1 cellular context compared by ENCODE assay signal in genomic region chr2:237966565-237967462, GRCh38.
TF ChIP-seq lines count a peak whose summit lies in the region.

TSS of gene UBE2F (plus strand) at chr2:237967014. CDS start at chr2:237973108, 6,094 bp downstream.

TF ChIP-seq in H1, 55 proteins besides CTCF, POLR2A, EP300 and RAD21 (continued from another document):
- TF ChIP-seq NANOG (IDR thresholded peaks at IDR 0.05; ENCODE audit: insufficient read depth, low read depth, low read length, poor library complexity, severe bottlenecking) = no peak
- no peak for TF ChIP-seq BCL11A (IDR thresholded peaks at IDR 0.05; ENCODE audit: low read depth in 2 of 2, low read length in 2 of 2)
- no peak for TF ChIP-seq ATF3 (IDR thresholded peaks at IDR 0.05; ENCODE audit: insufficient read depth, low read depth, low read length)
- TF ChIP-seq TBP (IDR thresholded peaks at IDR 0.05; ENCODE audit: low read depth, low read length) = peak; percentile 49
- peak; percentile 25; the same call in 1 of the 2 replicates for TF ChIP-seq E2F6 (IDR thresholded peaks at IDR 0.05)
- peak; percentile 24 for TF ChIP-seq TAF7 (optimal IDR thresholded peaks at IDR 0.05; ENCODE audit: borderline replicate concordance, low read depth, low read length)
- peak; percentile 32; the same call in 1 of the 2 replicates for TF ChIP-seq SP2 (IDR thresholded peaks at IDR 0.05; ENCODE audit: low read length)
- TF ChIP-seq SRF (IDR thresholded peaks at IDR 0.05; ENCODE audit: low read depth, low read length) = no peak
- TF ChIP-seq CBX5 (IDR thresholded peaks at IDR 0.05; ENCODE audit: low read depth, low read length) = no peak
- no peak for TF ChIP-seq RXRA (IDR thresholded peaks at IDR 0.05; ENCODE audit: insufficient read depth, low read depth, low read length)
- no peak for TF ChIP-seq KDM5A (IDR thresholded peaks at IDR 0.05; ENCODE audit: low read length)
- TF ChIP-seq GABPA (IDR thresholded peaks at IDR 0.05; ENCODE audit: borderline replicate concordance, insufficient read depth, low read length) = peak; percentile 38; the same call in 1 of the 2 replicates
- TF ChIP-seq SP4 (IDR thresholded peaks at IDR 0.05; ENCODE audit: low read length) = no peak; the same call in 1 of the 2 replicates
- no peak for TF ChIP-seq RFX5 (IDR thresholded peaks at IDR 0.05; ENCODE audit: borderline replicate concordance, low read depth, low read length)
- TF ChIP-seq SIX5 (IDR thresholded peaks at IDR 0.05; ENCODE audit: low read depth, low read length) = no peak
- TF ChIP-seq NRF1 (IDR thresholded peaks at IDR 0.05; ENCODE audit: low read depth, low read length) = no peak
- no peak for TF ChIP-seq CHD1 (IDR thresholded peaks at IDR 0.05; ENCODE audit: low read depth, low read length)
- TF ChIP-seq TAF1 (IDR thresholded peaks at IDR 0.05; ENCODE audit: low read depth, low read length) = peak; percentile 49; the same call in 1 of the 2 replicates
- TF ChIP-seq JUN (IDR thresholded peaks at IDR 0.05; ENCODE audit: low read depth, low read length) = no peak
- TF ChIP-seq POU5F1 (IDR thresholded peaks at IDR 0.05; ENCODE audit: low read depth, low read length) = no peak
- no peak for TF ChIP-seq CHD7 (IDR thresholded peaks at IDR 0.05; ENCODE audit: insufficient replicate concordance, low read length)
- no peak for TF ChIP-seq EZH2 (IDR thresholded peaks at IDR 0.05; ENCODE audit: low read depth, low read length, severe bottlenecking)
- no peak for TF ChIP-seq BRCA1 (IDR thresholded peaks at IDR 0.05; ENCODE audit: low read depth, low read length)
- TF ChIP-seq ZNF274 (IDR thresholded peaks at IDR 0.05; ENCODE audit: borderline replicate concordance, extremely low read depth, low read length) = no peak
- peak; percentile 64 for TF ChIP-seq PHF8 (conservative IDR thresholded peaks at IDR 0.05; ENCODE audit: low read depth, low read length)
- no peak; the same call in 1 of the 2 replicates for TF ChIP-seq YY1 (IDR thresholded peaks at IDR 0.05; ENCODE audit: low read depth, low read length)
- no peak for TF ChIP-seq CTBP2 (IDR thresholded peaks at IDR 0.05; ENCODE audit: borderline replicate concordance, insufficient read depth, insufficient read length, low read length)
- no peak for TF ChIP-seq CBX8 (IDR thresholded peaks at IDR 0.05; ENCODE audit: borderline replicate concordance, low read depth, low read length)
- peak; percentile 99 for TF ChIP-seq CEBPB (IDR thresholded peaks at IDR 0.05; ENCODE audit: low read depth, low read length)
- TF ChIP-seq CHD2 (IDR thresholded peaks at IDR 0.05; ENCODE audit: low read length) = peak; percentile 62
- 0 out of 2 replicates have a peak, but pooled peaks have one; percentile 7 for TF ChIP-seq POLR2AphosphoS5 (IDR thresholded peaks at IDR 0.05; ENCODE audit: low read depth, low read length)
- TF ChIP-seq TEAD4 (IDR thresholded peaks at IDR 0.05; ENCODE audit: low read depth, low read length) = no peak
- no peak for TF ChIP-seq JUND (IDR thresholded peaks at IDR 0.05; ENCODE audit: low read length)
- no peak for TF ChIP-seq HDAC6 (IDR thresholded peaks at IDR 0.05; ENCODE audit: low read depth, low read length)
- TF ChIP-seq MAFK (IDR thresholded peaks at IDR 0.05; ENCODE audit: low read depth, low read length) = no peak
- peak; percentile 54 for TF ChIP-seq KDM4A (IDR thresholded peaks at IDR 0.05; ENCODE audit: low read depth, low read length, severe bottlenecking)
- TF ChIP-seq SIRT6 (IDR thresholded peaks at IDR 0.05; ENCODE audit: low read length) = no peak
- TF ChIP-seq HDAC2 (IDR thresholded peaks at IDR 0.05; ENCODE audit: borderline replicate concordance in 1 of 2, low read depth in 2 of 2, low read length in 2 of 2) = no peak
- TF ChIP-seq TCF12 (IDR thresholded peaks at IDR 0.05; ENCODE audit: low read depth, low read length) = 0 out of 2 replicates have a peak, but pooled peaks have one; percentile 4
- peak; percentile 47 to 76; a peak in 3 of 4 replicates for TF ChIP-seq SIN3A (conservative IDR thresholded peaks at IDR 0.05 in 1 of 2, IDR thresholded peaks at IDR 0.05 in 1 of 2; ENCODE audit: low read depth in 1 of 2, low read length in 2 of 2)
- TF ChIP-seq SP1 (IDR thresholded peaks at IDR 0.05; ENCODE audit: low read depth, low read length) = peak; percentile 89
- peak; percentile 56; the same call in 1 of the 2 replicates for TF ChIP-seq GTF2F1 (IDR thresholded peaks at IDR 0.05; ENCODE audit: borderline replicate concordance, low read depth, low read length)
- TF ChIP-seq USF2 (IDR thresholded peaks at IDR 0.05; ENCODE audit: low read length) = no peak
- no peak for TF ChIP-seq KDM1A (IDR thresholded peaks at IDR 0.05; ENCODE audit: borderline replicate concordance, low read length)
- TF ChIP-seq ASH2L (IDR thresholded peaks at IDR 0.05; ENCODE audit: low read length) = no peak
- TF ChIP-seq BACH1 (IDR thresholded peaks at IDR 0.05; ENCODE audit: low read length) = peak; percentile 42; the same call in 1 of the 2 replicates
- peak; percentile 50; the same call in 1 of the 2 replicates for TF ChIP-seq RBBP5 (IDR thresholded peaks at IDR 0.05; ENCODE audit: borderline replicate concordance, low read depth, low read length)
- no peak for TF ChIP-seq EGR1 (IDR thresholded peaks at IDR 0.05; ENCODE audit: borderline replicate concordance, low read depth, low read length)
- TF ChIP-seq ATF2 (IDR thresholded peaks at IDR 0.05; ENCODE audit: low read length) = no peak
- TF ChIP-seq SAP30 (IDR thresholded peaks at IDR 0.05; ENCODE audit: insufficient read depth, insufficient replicate concordance, low read length) = no peak
- peak; percentile 68; the same call in 1 of the 2 replicates for TF ChIP-seq CREB1 (IDR thresholded peaks at IDR 0.05)
